In genomic region chr11:64476866-64477265, GRCh38 we compare ENCODE assay signal across 22 cellular contexts.
"Had no signal": no experiment of that assay in that cellular context is flagged by ENCODE, and none has a peak within 500 bp of the region (broad histone marks: within the 10 kb centered on the region; RNA-seq: fewer than 3 reads in every experiment).

No MANE protein-coding gene starts in this region.

- H3K9me3 Mint-ChIP-seq: mesothelial cell of epicardium; stimulated activated naive B cell treated with anti-CD40 and anti-IgM and Interleukin-4, amounts not matched to agents 10 μg/mL and 1 μg/mL and 100 μg/mL, for 72 hours; stimulated activated naive CD8-positive, alpha-beta T cell treated with anti-CD3 and anti-CD28 coated beads, Interleukin-15, Interleukin-2, amounts not matched to agents 100 ng/mL and 50 ng/mL, for 24 hours had no signal

- H3K4me1 Mint-ChIP-seq: mesothelial cell of epicardium; stimulated activated naive B cell treated with anti-CD40 and anti-IgM and Interleukin-4, amounts not matched to agents 10 μg/mL and 1 μg/mL and 100 μg/mL, for 72 hours had no signal

- ATAC-seq: left lung; mucosa of descending colon; pancreas; stimulated activated naive B cell treated with anti-CD40 and anti-IgM and Interleukin-4, amounts not matched to agents 10 μg/mL and 1 μg/mL and 100 μg/mL, for 72 hours; upper lobe of right lung had no signal

- H3K4me3 Mint-ChIP-seq: mesothelial cell of epicardium; nephron progenitor cell; stimulated activated naive B cell treated with anti-CD40 and anti-IgM and Interleukin-4, amounts not matched to agents 10 μg/mL and 1 μg/mL and 100 μg/mL, for 72 hours; stimulated activated naive CD8-positive, alpha-beta T cell treated with anti-CD3 and anti-CD28 coated beads, Interleukin-15, Interleukin-2, amounts not matched to agents 100 ng/mL and 50 ng/mL, for 24 hours had no signal

- H3K36me3 ChIP-seq: left lung, neutrophil, pancreas, right lobe of liver, thoracic aorta, tibial nerve, upper lobe of right lung, uterus had no signal

- H3K27ac ChIP-seq: left lung, neutrophil, pancreas, right lobe of liver, thoracic aorta, tibial nerve, upper lobe of right lung, uterus had no signal

- H3K36me3 Mint-ChIP-seq: mesothelial cell of epicardium; stimulated activated naive B cell treated with anti-CD40 and anti-IgM and Interleukin-4, amounts not matched to agents 10 μg/mL and 1 μg/mL and 100 μg/mL, for 72 hours had no signal

- DNase-seq: cortex of kidney; head of caudate nucleus; kidney; left lung; mesenchymal stem cell; mucosa of descending colon; naive B cell; nephron progenitor cell; pancreas; small intestine; stimulated activated CD4-positive, alpha-beta T cell treated with anti-CD3 and anti-CD28 coated beads, Interleukin-15, amount 100 ng/mL, for 24 hours; stimulated activated CD4-positive, alpha-beta T cell treated with anti-CD3 and anti-CD28 coated beads, Interleukin-2, amount 100 ng/mL, for 48 hours; stimulated activated naive B cell treated with anti-CD40 and anti-IgM and Interleukin-4, amounts not matched to agents 10 μg/mL and 1 μg/mL and 100 μg/mL, for 72 hours; upper lobe of right lung; uterus had no signal

- H3K9me3 ChIP-seq: left lung, mucosa of descending colon, neutrophil, pancreas, right lobe of liver, thoracic aorta, upper lobe of right lung, uterus had no signal

- H3K27ac Mint-ChIP-seq: mesothelial cell of epicardium; nephron progenitor cell; stimulated activated naive B cell treated with anti-CD40 and anti-IgM and Interleukin-4, amounts not matched to agents 10 μg/mL and 1 μg/mL and 100 μg/mL, for 72 hours; stimulated activated naive CD8-positive, alpha-beta T cell treated with anti-CD3 and anti-CD28 coated beads, Interleukin-15, Interleukin-2, amounts not matched to agents 100 ng/mL and 50 ng/mL, for 24 hours had no signal

- H3K4me3 ChIP-seq: left lung, mucosa of descending colon, pancreas, right lobe of liver, thoracic aorta, tibial nerve, upper lobe of right lung, uterus had no signal

- FAIRE-seq: frontal cortex, kidney, pancreas, small intestine had no signal

- H3K27me3 ChIP-seq: neutrophil, right lobe of liver, tibial nerve, uterus had no signal

- H3K4me1 ChIP-seq: left lung, tibial nerve, upper lobe of right lung, uterus had no signal
